ENCODE assay signal across 21 cellular contexts in genomic region chr21:28256420-28256831, GRCh38.
DNase-seq lines count a peak whose midpoint lies in the region; ATAC-seq and TF ChIP-seq lines count a peak whose summit lies in the region.
"Had no signal": no experiment of that assay in that cellular context is flagged by ENCODE, and none has a peak within 500 bp of the region (broad histone marks: within the 10 kb centered on the region; RNA-seq: fewer than 3 reads in every experiment).

No MANE protein-coding gene starts in this region.

- no peak overlapping the region for H3K4me3 Mint-ChIP-seq in natural killer cell
- H3K4me3 Mint-ChIP-seq: dendritic cell treated with granulocyte-macrophage colony-stimulating factor and Interleukin-4, amounts not matched to agents 40 ng/mL and 50 ng/mL, for 4 days; IgD-negative memory B cell; neural crest cell; T-helper 17 cell had no signal

- no peaks in the 10 kb centered on the region for H3K9me3 ChIP-seq in smooth muscle cell (replicated peaks; ENCODE audit: low read depth)
- H3K9me3 ChIP-seq: lower lobe of right lung had no signal

- no peak overlapping the region for H3K4me3 ChIP-seq in brain microvascular endothelial cell (ENCODE audit: low read depth, low read length)
- H3K4me3 ChIP-seq in smooth muscle cell = no peak overlapping the region
- H3K4me3 ChIP-seq: lower lobe of right lung had no signal

- no peaks in the 10 kb centered on the region for H3K79me2 ChIP-seq in smooth muscle cell (ENCODE audit: low read depth)

- H3K27me3 ChIP-seq in brain microvascular endothelial cell (replicated peaks) (no peaks in the 10 kb centered on the region), smooth muscle cell (ENCODE audit: low read depth) (no peaks in the 10 kb centered on the region)

- H3K4me2 ChIP-seq in smooth muscle cell = peak overlapping the region; percentile 49

- peak; percentile 4 for DNase-seq in HCEC 1CT
- DNase-seq in brain microvascular endothelial cell = peak; percentile 34
- peak; percentile 64 for DNase-seq in left kidney (ENCODE audit: low read depth, low spot score)
- no peak for DNase-seq in smooth muscle cell (lab: John Stamatoyannopoulos, UW; ENCODE audit: unreplicated experiment)
- no peak for DNase-seq in NCI-H1930 (lab: John Stamatoyannopoulos, UW)
- no peak for DNase-seq in natural killer cell
- DNase-seq: activated CD4-positive, CD25-positive, alpha-beta regulatory T cell treated with anti-CD3 and anti-CD28 coated beads, Interleukin-2, amount 50 U/mL, for 72 hours; activated gamma-delta T cell treated with Interleukin-2 at 50 U/mL for 16 hours; H7; lower lobe of right lung; NCI-H2081 treated with DMSO at 0.1 percent for 48 hours; NCI-H774; RPMI8226; T-helper 17 cell had no signal

- peaks cover 0 to 7% of the 10 kb centered on the region in 2 donors for H3K9me3 Mint-ChIP-seq in natural killer cell
- H3K9me3 Mint-ChIP-seq: neural crest cell had no signal

- peak overlapping the region; percentile 18 for H3K9ac ChIP-seq in smooth muscle cell (ENCODE audit: low read depth)

- intact Hi-C loops in natural killer cell (cut with micrococcal nuclease) = no loop called here

- H3K27ac Mint-ChIP-seq in natural killer cell = no peak overlapping the region
- H3K27ac Mint-ChIP-seq: dendritic cell treated with granulocyte-macrophage colony-stimulating factor and Interleukin-4, amounts not matched to agents 40 ng/mL and 50 ng/mL, for 4 days; IgD-negative memory B cell; T-helper 17 cell had no signal

- H3K4me1 ChIP-seq in smooth muscle cell (ENCODE audit: low read depth) = no peaks in the 10 kb centered on the region
- H3K4me1 ChIP-seq: lower lobe of right lung had no signal

- H3K27me3 Mint-ChIP-seq in natural killer cell (ENCODE audit: low read depth in 2 of 2) = no peaks in the 10 kb centered on the region
- H3K27me3 Mint-ChIP-seq: dendritic cell treated with granulocyte-macrophage colony-stimulating factor and Interleukin-4, amounts not matched to agents 40 ng/mL and 50 ng/mL, for 4 days; T-helper 17 cell had no signal

- TF ChIP-seq CTCF in brain microvascular endothelial cell (IDR thresholded peaks at IDR 0.05; ENCODE audit: low read depth, low read length, missing control alignments) (no peak), smooth muscle cell (IDR thresholded peaks at IDR 0.05; ENCODE audit: borderline replicate concordance, insufficient read depth, poor library complexity, severe bottlenecking) (no peak), natural killer cell (IDR thresholded peaks at IDR 0.05) (no peak)

- H3K27ac ChIP-seq in brain microvascular endothelial cell (no peak overlapping the region), smooth muscle cell (ENCODE audit: low read depth) (peak overlapping the region; percentile 81)
- H3K27ac ChIP-seq: C4-2B, lower lobe of right lung had no signal

- no peaks in the 10 kb centered on the region for H3K36me3 Mint-ChIP-seq in natural killer cell
- H3K36me3 Mint-ChIP-seq: IgD-negative memory B cell had no signal

- H3K4me1 Mint-ChIP-seq in natural killer cell = no peaks in the 10 kb centered on the region
- H3K4me1 Mint-ChIP-seq: IgD-negative memory B cell, neural crest cell, T-helper 17 cell had no signal

- no peak overlapping the region for H2AFZ ChIP-seq in smooth muscle cell (ENCODE audit: low read depth)

- no peaks in the 10 kb centered on the region for H4K20me1 ChIP-seq in smooth muscle cell (ENCODE audit: low read depth)

- H3F3A ChIP-seq in smooth muscle cell (ENCODE audit: low read depth) = peaks cover 15% of the 10 kb centered on the region

- H3K36me3 ChIP-seq in brain microvascular endothelial cell (replicated peaks) = no peaks in the 10 kb centered on the region
- H3K36me3 ChIP-seq in smooth muscle cell (ENCODE audit: low read depth) = no peaks in the 10 kb centered on the region
- H3K36me3 ChIP-seq: lower lobe of right lung had no signal

- WGBS in smooth muscle cell (ENCODE audit: low lambda C conversion rate) = 0% methylated on average over 1 of the region's 1 CpG

- in situ Hi-C loops in brain microvascular endothelial cell (cut with HindIII; ENCODE audit: low pct_ligation_motif_present, low sequenced_read_pairs) = no loop called here

- no peak for ATAC-seq in GM18517 (IDR thresholded peaks at IDR 0.05; ENCODE audit: unreplicated experiment)
- no peak for ATAC-seq in natural killer cell
- ATAC-seq in HG02763 (IDR thresholded peaks at IDR 0.05; ENCODE audit: unreplicated experiment) = no peak
- ATAC-seq: esophagus mucosa, lower lobe of right lung, T-helper 17 cell had no signal

Comparison
In these comparisons a context has a peak if more than half of its experiments do, and no peak if none do; other contexts are left out.
1. DNase-seq: peak in HCEC 1CT (single experiment), brain microvascular endothelial cell (single experiment) and left kidney (single experiment); none in smooth muscle cell (single experiment), NCI-H1930 (0 of 2) and natural killer cell (single experiment).